In the genomic region with DNA sequence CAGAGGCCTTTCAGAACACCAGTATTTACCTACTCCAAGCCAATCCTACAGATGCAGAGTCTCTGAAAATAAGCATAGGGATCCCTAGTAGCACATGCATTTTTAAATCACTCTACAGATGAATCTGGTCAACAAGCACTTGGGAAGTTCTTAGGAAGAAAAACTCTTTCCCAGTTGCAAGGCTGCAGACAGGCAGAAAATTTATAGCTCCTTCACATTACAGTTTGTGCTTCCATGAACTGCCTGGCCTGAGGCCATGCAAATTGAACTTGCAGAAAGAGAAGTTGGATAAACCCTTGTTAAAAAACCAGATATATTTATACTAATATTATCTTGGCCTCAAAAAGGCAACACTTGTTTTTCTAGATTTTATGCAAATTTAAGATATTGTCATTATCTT, we compare ENCODE assay signal across 24 cellular contexts.
A peak's percentile ranks its signal among the peaks of the same experiment; 100 is the strongest.
DNase-seq lines count a peak whose midpoint lies in the region; ATAC-seq, FAIRE-seq and TF ChIP-seq lines count a peak whose summit lies in the region.
"Had no signal": no experiment of that assay in that cellular context is flagged by ENCODE, and none has a peak within 500 bp of the region (broad histone marks: within the 10 kb centered on the region; RNA-seq: fewer than 3 reads in every experiment).

No MANE protein-coding gene starts in this region.

- peaks cover 14% of the 10 kb centered on the region for H3K9me3 Mint-ChIP-seq in nephron progenitor cell

- H3K27me3 Mint-ChIP-seq in nephron progenitor cell (ENCODE audit: low read depth, poor library complexity): peaks cover 3% of the 10 kb centered on the region
- H3K27me3 Mint-ChIP-seq: CD4-positive, alpha-beta T cell; CD8-positive, alpha-beta memory T cell had no signal

- no peak for ATAC-seq in left ventricle myocardium superior
- ATAC-seq in omental fat pad (ENCODE audit: low FRiP score): no peak
- ATAC-seq: GM12878, HCT116 had no signal

- H3K27ac ChIP-seq in cardiac muscle cell: peak overlapping the region; percentile 40
- H3K27ac ChIP-seq: 22Rv1; BLaER1 treated with 17β-estradiol and CSF1 and Interleukin-3, amounts not matched to agents 10 nM and 100 nM had no signal

- TF ChIP-seq CTCF in cardiac muscle cell (IDR thresholded peaks at IDR 0.05; ENCODE audit: low read depth, low read length) (no peak), nephron progenitor cell (IDR thresholded peaks at IDR 0.05) (no peak), omental fat pad (IDR thresholded peaks at IDR 0.05) (no peak)

- no peak for FAIRE-seq in H54 (lab: Jason Lieb, UNC)
- FAIRE-seq: A204.1, D721Med, GM12878 had no signal

- no peak overlapping the region for H3K4me3 Mint-ChIP-seq in nephron progenitor cell
- H3K4me3 Mint-ChIP-seq: CD14-positive monocyte; CD4-positive, alpha-beta T cell; CD8-positive, alpha-beta memory T cell; H9; HFFc6 had no signal

- no peaks in the 10 kb centered on the region for H3K27me3 ChIP-seq in cardiac muscle cell
- H3K27me3 ChIP-seq: BE2C; BLaER1 treated with 17β-estradiol and CSF1 and Interleukin-3, amounts not matched to agents 10 nM and 100 nM had no signal

- intact Hi-C loops in left ventricle myocardium superior (cut with micrococcal nuclease): no loop called here

- peaks cover 13% of the 10 kb centered on the region for H3K36me3 Mint-ChIP-seq in nephron progenitor cell (ENCODE audit: low read depth)
- H3K36me3 Mint-ChIP-seq: CD14-positive monocyte; CD8-positive, alpha-beta memory T cell had no signal

- no peaks in the 10 kb centered on the region for H3K36me3 ChIP-seq in cardiac muscle cell
- H3K36me3 ChIP-seq: BE2C had no signal

- peaks cover 24% of the 10 kb centered on the region for H3K4me1 Mint-ChIP-seq in nephron progenitor cell
- H3K4me1 Mint-ChIP-seq: CD14-positive monocyte; CD8-positive, alpha-beta memory T cell had no signal

- no peak for TF ChIP-seq POLR2A in H54 (IDR thresholded peaks at IDR 0.05; ENCODE audit: low read depth, low read length)

- H3K4me1 ChIP-seq in cardiac muscle cell (ENCODE audit: low read depth): peaks cover 5% of the 10 kb centered on the region
- H3K4me1 ChIP-seq: BE2C had no signal

- H3K9me3 ChIP-seq in cardiac muscle cell (ENCODE audit: low read depth): no peaks in the 10 kb centered on the region
- H3K9me3 ChIP-seq: BE2C had no signal

- no peak overlapping the region for H3K4me3 ChIP-seq in cardiac muscle cell
- H3K4me3 ChIP-seq: BLaER1 treated with 17β-estradiol and CSF1 and Interleukin-3, amounts not matched to agents 10 nM and 100 nM; GM12878 had no signal

- no peak overlapping the region for H3K27ac Mint-ChIP-seq in nephron progenitor cell
- H3K27ac Mint-ChIP-seq: CD14-positive monocyte; CD4-positive, alpha-beta T cell; CD8-positive, alpha-beta memory T cell; H9; HFFc6 had no signal

- DNase-seq in cardiac muscle cell (ENCODE audit: low read depth in 1 of 2, low spot score in 1 of 2) (no peak), left ventricle myocardium superior (no peak), left kidney (ENCODE audit: low read depth, low spot score) (peak; percentile 55), nephron progenitor cell (peak; percentile 3), omental fat pad (ENCODE audit: low spot score) (no peak), H54 (ENCODE audit: insufficient read length, low spot score) (no peak)
- DNase-seq: AML-193; BE2C; CD4-positive, alpha-beta T cell; CD8-positive, alpha-beta memory T cell; DMS 273 treated with DMSO at 0.1 percent for 48 hours; DMS79; EL; GDM1; GOT3; H9; HFFc6 had no signal

Comparison
In these comparisons a context has a peak if more than half of its experiments do, and no peak if none do; other contexts are left out.
1. DNase-seq: peak in left kidney (single experiment) and nephron progenitor cell (single experiment); none in cardiac muscle cell (0 of 2), left ventricle myocardium superior (single experiment), omental fat pad (single experiment) and H54 (single experiment).